In genomic region chr5:157877821-157878220, GRCh38 we compare ENCODE assay signal across 12 cellular contexts.
"Had no signal": no experiment of that assay in that cellular context is flagged by ENCODE, and none has a peak within 500 bp of the region (broad histone marks: within the 10 kb centered on the region; RNA-seq: fewer than 3 reads in every experiment).

No MANE protein-coding gene starts in this region.

- ATAC-seq: left lobe of liver, pancreas, sciatic nerve had no signal

- DNase-seq: activated CD4-positive, alpha-beta T cell treated with anti-CD3 and anti-CD28 coated beads for 1 hour; activated CD4-positive, alpha-beta T cell treated with anti-CD3 and anti-CD28 coated beads, Interleukin-2, amount 50 U/mL, for 48 hours; activated naive CD4-positive, alpha-beta T cell treated with anti-CD3 and anti-CD28 coated beads, Interleukin-2, amount 10 ng/mL, durations not matched to agents 7 days and 5 days; erythroblast; naive B cell; pancreas; T1000 had no signal

- H3K9me3 ChIP-seq: pancreas, thoracic aorta had no signal

- H3K4me2 ChIP-seq: hepatocyte had no signal

- H3K4me1 ChIP-seq: pancreas had no signal

- H3K27ac ChIP-seq: hepatocyte, pancreas, thoracic aorta, VCaP had no signal

- H2AFZ ChIP-seq: hepatocyte had no signal

- H3K27me3 ChIP-seq: hepatocyte, pancreas had no signal

- H3K36me3 ChIP-seq: pancreas, thoracic aorta had no signal

- H3K4me3 ChIP-seq: hepatocyte, pancreas, thoracic aorta had no signal

- H3K79me2 ChIP-seq: hepatocyte had no signal
